Comparison of ENCODE assay signal across 25 cellular contexts in the genomic region with DNA sequence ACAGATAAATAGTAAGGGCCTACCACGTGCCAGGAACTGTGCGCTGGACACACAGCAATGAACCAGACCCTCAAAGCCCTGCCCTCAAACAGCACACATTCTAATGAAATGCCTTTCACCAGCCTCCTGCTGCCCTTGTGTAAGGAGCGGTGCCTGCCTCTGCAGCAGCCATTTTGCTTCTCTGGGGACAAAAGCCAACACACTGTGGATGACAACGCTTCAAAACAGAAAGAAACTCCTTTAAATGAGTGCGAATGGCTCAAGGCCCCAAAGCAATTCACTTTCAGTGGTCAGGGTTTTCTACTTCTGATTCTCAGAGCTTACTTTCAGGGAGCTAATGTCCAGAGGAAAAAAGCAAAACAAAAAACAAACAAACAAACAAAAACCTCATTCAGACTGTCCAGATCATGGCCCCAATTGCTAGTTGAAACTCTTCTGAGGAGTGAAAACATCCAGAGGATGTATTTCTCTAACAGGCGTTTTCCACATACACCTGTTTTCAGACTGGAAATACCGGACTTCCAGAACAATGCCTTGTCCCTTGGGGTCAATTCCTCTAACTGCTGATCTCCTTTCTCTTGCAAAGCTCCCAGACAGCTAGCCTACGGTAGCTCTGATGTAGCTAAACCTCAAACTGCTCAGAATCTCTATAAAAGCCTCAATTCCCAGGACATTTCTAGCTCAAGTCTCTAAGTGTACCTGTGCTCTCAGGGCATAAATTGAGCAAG.
DNase-seq lines count a peak whose midpoint lies in the region; ATAC-seq, FAIRE-seq and TF ChIP-seq lines count a peak whose summit lies in the region.
"Had no signal": no experiment of that assay in that cellular context is flagged by ENCODE, and none has a peak within 500 bp of the region (broad histone marks: within the 10 kb centered on the region; RNA-seq: fewer than 3 reads in every experiment).

No MANE protein-coding gene starts in this region.

- H3K4me1 Mint-ChIP-seq in T-helper 17 cell, result no peaks in the 10 kb centered on the region
- H3K4me1 Mint-ChIP-seq: activated CD4-positive, alpha-beta memory T cell treated with anti-CD3 and anti-CD28 coated beads, Interleukin-2, amount 10 ng/mL, durations not matched to agents 7 days and 5 days; activated naive CD8-positive, alpha-beta T cell treated with anti-CD3 and anti-CD28 coated beads, Interleukin-2, amount 50 U/mL, for 24 hours; nephron; stimulated activated naive CD8-positive, alpha-beta T cell treated with anti-CD3 and anti-CD28 coated beads, Interleukin-15, amount 100 ng/mL, for 72 hours had no signal

- peak; percentile 100 for FAIRE-seq in H1 (lab: Jason Lieb, UNC)
- FAIRE-seq: D721Med, islet of Langerhans had no signal

- H2AK5ac ChIP-seq in H1 (ENCODE audit: low read depth, low read length), result 0 out of 2 replicates have a peak overlapping the region, but pooled peaks have one; percentile 25

- TF ChIP-seq CTCF in H1 (IDR thresholded peaks at IDR 0.05; ENCODE audit: control extremely low read depth in 1 of 3, insufficient read depth in 1 of 3, low read depth in 1 of 3, low read length in 3 of 3), result no peak

- WGBS in H1 (ENCODE audit: extremely low coverage in 1 of 2, insufficient coverage in 1 of 2, insufficient read length in 1 of 2, insufficient replicate concordance in 2 of 2, low coverage in 1 of 2, low lambda C conversion rate in 2 of 2, missing lambda C conversion rate in 1 of 2), 2 experiments, result 49% methylated on average over 8 of the region's 8 CpGs; no CpG with 5 or more reads in 1 of the 2 experiments

- no peaks in the 10 kb centered on the region for H3K23me2 ChIP-seq in H1 (ENCODE audit: low read depth, low read length)

- peaks cover 8 to 25% (median 15%) of the 10 kb centered on the region in 4 experiments for H3K4me1 ChIP-seq in H1 (replicated peaks in 1 of 4; ENCODE audit: control insufficient read depth in 3 of 4, insufficient read depth in 4 of 4, low read length in 3 of 4)
- H3K4me1 ChIP-seq: body of pancreas, heart left ventricle, prostate gland, thyroid gland had no signal

- H3K27ac Mint-ChIP-seq in T-helper 17 cell, result no peak overlapping the region
- H3K27ac Mint-ChIP-seq: activated CD4-positive, alpha-beta memory T cell treated with anti-CD3 and anti-CD28 coated beads, Interleukin-2, amount 10 ng/mL, durations not matched to agents 7 days and 5 days; activated naive CD8-positive, alpha-beta T cell treated with anti-CD3 and anti-CD28 coated beads, Interleukin-2, amount 50 U/mL, for 24 hours; nephron; stimulated activated naive CD8-positive, alpha-beta T cell treated with anti-CD3 and anti-CD28 coated beads, Interleukin-15, amount 100 ng/mL, for 72 hours had no signal

- no peak for TF ChIP-seq POLR2A in H1 (IDR thresholded peaks at IDR 0.05; ENCODE audit: control extremely low read depth in 1 of 2, low read depth in 2 of 2, low read length in 2 of 2)

- no peak for ATAC-seq in T-helper 17 cell
- ATAC-seq: activated naive CD8-positive, alpha-beta T cell treated with anti-CD3 and anti-CD28 coated beads, Interleukin-2, amount 50 U/mL, for 24 hours; body of pancreas; heart left ventricle; left ventricle myocardium superior; stimulated activated naive CD8-positive, alpha-beta T cell treated with anti-CD3 and anti-CD28 coated beads, Interleukin-15, amount 100 ng/mL, for 72 hours had no signal

- H2BK12ac ChIP-seq in H1 (ENCODE audit: low read depth, low read length), result peak overlapping the region; percentile 91

- H3K9ac ChIP-seq in H1 (replicated peaks in 1 of 4; ENCODE audit: extremely low read depth in 1 of 4, low read depth in 3 of 4, low read length in 3 of 4), result peak overlapping the region in 2 of 4 experiments; percentile 35 to 44; a peak in 2 of 7 replicates

- H2BK120ac ChIP-seq in H1 (replicated peaks; ENCODE audit: low read depth, low read length), result peak overlapping the region; percentile 85

- H3K27me3 ChIP-seq in H1 (replicated peaks in 1 of 4; ENCODE audit: control insufficient read depth in 3 of 4, extremely low read depth in 1 of 4, insufficient read depth in 3 of 4, low read length in 3 of 4), result no peaks in the 10 kb centered on the region
- H3K27me3 ChIP-seq: body of pancreas, heart left ventricle, thyroid gland had no signal

- H3K4me3 Mint-ChIP-seq in T-helper 17 cell, result no peak overlapping the region
- H3K4me3 Mint-ChIP-seq: activated CD4-positive, alpha-beta memory T cell treated with anti-CD3 and anti-CD28 coated beads, Interleukin-2, amount 10 ng/mL, durations not matched to agents 7 days and 5 days; activated naive CD8-positive, alpha-beta T cell treated with anti-CD3 and anti-CD28 coated beads, Interleukin-2, amount 50 U/mL, for 24 hours; nephron; stimulated activated naive CD8-positive, alpha-beta T cell treated with anti-CD3 and anti-CD28 coated beads, Interleukin-15, amount 100 ng/mL, for 72 hours had no signal

- H4K20me1 ChIP-seq in H1 (replicated peaks in 1 of 2; ENCODE audit: control insufficient read depth in 1 of 2, insufficient read depth in 2 of 2, low read length in 2 of 2), result no peaks in the 10 kb centered on the region

- 0 out of 2 replicates have a peak overlapping the region, but pooled peaks have one; percentile 36 for H2BK15ac ChIP-seq in H1 (ENCODE audit: low read length)

- TF ChIP-seq RAD21 in H1 (IDR thresholded peaks at IDR 0.05 in 1 of 2, conservative IDR thresholded peaks at IDR 0.05 in 1 of 2; ENCODE audit: low read depth in 2 of 2, low read length in 2 of 2), result peak; percentile 6 to 29; a peak in 1 of 4 replicates

- H3K27ac ChIP-seq in H1 (ENCODE audit: low read depth, low read length), result peak overlapping the region; percentile 87
- H3K27ac ChIP-seq: 22Rv1, body of pancreas, heart left ventricle, prostate gland, thyroid gland had no signal

- peak overlapping the region in 1 of 4 experiments; percentile 37; a peak in 2 of 8 replicates for H3K4me3 ChIP-seq in H1 (ENCODE audit: extremely low read depth in 1 of 4, insufficient read depth in 2 of 4, low read depth in 3 of 4, low read length in 4 of 4)
- H3K4me3 ChIP-seq: body of pancreas, heart left ventricle, prostate gland, thyroid gland had no signal

- H3K79me1 ChIP-seq in H1 (ENCODE audit: low read depth, low read length), result no peaks in the 10 kb centered on the region

- H3K4ac ChIP-seq in H1 (replicated peaks; ENCODE audit: insufficient read length, low read depth, low read length), result peak overlapping the region; percentile 36

- no peaks in the 10 kb centered on the region for H3K27me3 Mint-ChIP-seq in T-helper 17 cell
- H3K27me3 Mint-ChIP-seq: activated CD4-positive, alpha-beta memory T cell treated with anti-CD3 and anti-CD28 coated beads, Interleukin-2, amount 10 ng/mL, durations not matched to agents 7 days and 5 days; stimulated activated naive CD8-positive, alpha-beta T cell treated with anti-CD3 and anti-CD28 coated beads, Interleukin-15, amount 100 ng/mL, for 72 hours had no signal

- no peaks in the 10 kb centered on the region for H3K36me3 ChIP-seq in H1 (ENCODE audit: control insufficient read depth in 2 of 4, insufficient read depth in 4 of 4, low read length in 3 of 4)
- H3K36me3 ChIP-seq: heart left ventricle, prostate gland, thyroid gland had no signal

- TF ChIP-seq EP300 in H1 (IDR thresholded peaks at IDR 0.05; ENCODE audit: borderline replicate concordance in 1 of 2, low read depth in 2 of 2, low read length in 2 of 2), result peak in 1 of 2 experiments; percentile 97; a peak in 1 of 3 replicates

- no peaks in the 10 kb centered on the region for H3K9me3 ChIP-seq in H1 (ENCODE audit: insufficient read depth in 2 of 2, low read depth in 1 of 2, low read length in 1 of 2)
- no peaks in the 10 kb centered on the region for H3K9me3 ChIP-seq in T-helper 17 cell (ENCODE audit: control insufficient read depth, low read length, poor library complexity, severe bottlenecking)
- H3K9me3 ChIP-seq: body of pancreas, prostate gland, thyroid gland had no signal

- peak overlapping the region; percentile 26; the same call in 1 of the 2 replicates for H3K18ac ChIP-seq in H1 (ENCODE audit: extremely low read depth, low read length)

- no peak overlapping the region for H3K56ac ChIP-seq in H1 (replicated peaks; ENCODE audit: insufficient read length, low read depth, low read length)

- intact Hi-C loops in posterior vena cava (cut with DNase I), result no loop called here

- H4K91ac ChIP-seq in H1 (replicated peaks; ENCODE audit: insufficient read length, low read length), result peak overlapping the region; percentile 92

- H2BK5ac ChIP-seq in H1 (ENCODE audit: low read depth, low read length), result peak overlapping the region; percentile 86; the same call in 1 of the 2 replicates

- CTCF ChIA-PET in H1 (lab: Charles Lee; ENCODE audit: partially characterized antibody), result interaction anchor here (1.5 to 3.8 kb wide), 2 partner anchors 15 to 20 kb away, joined by 4 to 16 read pairs; no protein-coding TSS in a partner anchor

- H4K5ac ChIP-seq in H1 (ENCODE audit: insufficient read length, low read depth, low read length), result peak overlapping the region; percentile 20

- H3K36me3 Mint-ChIP-seq in T-helper 17 cell (ENCODE audit: low read depth), result no peaks in the 10 kb centered on the region

- peak overlapping the region; percentile 54; the same call in 1 of the 2 replicates for H2AFZ ChIP-seq in H1 (ENCODE audit: low read length)

- DNase-seq in NCI-H748 (lab: John Stamatoyannopoulos, UW; ENCODE audit: unreplicated experiment) (peak; percentile 67), NCI-H748 treated with DMSO at 0.1 percent for 48 hours (lab: John Stamatoyannopoulos, UW) (no peak), H1 (ENCODE audit: low read depth in 1 of 2, low spot score in 2 of 2) (peak; percentile 34 to 54), islet precursor cell (peak; percentile 76), T-helper 17 cell (no peak), posterior vena cava (ENCODE audit: low spot score) (no peak), HPDE6-E6E7 (ENCODE audit: extremely low spot score) (no peak), retina (no peak)
- DNase-seq: activated CD4-positive, alpha-beta memory T cell treated with anti-CD3 and anti-CD28 coated beads, Interleukin-2, amount 10 ng/mL, durations not matched to agents 7 days and 5 days; activated effector memory CD4-positive, alpha-beta T cell treated with Interleukin-2 at 50 U/mL for 16 hours; activated naive CD8-positive, alpha-beta T cell treated with anti-CD3 and anti-CD28 coated beads, Interleukin-2, amount 50 U/mL, for 24 hours; body of pancreas; cerebellar nuclear complex; heart left ventricle; left ventricle myocardium superior; NCI-H1048; NCI-H2029 treated with DMSO at 0.1 percent for 48 hours; SHP77; stimulated activated naive CD8-positive, alpha-beta T cell treated with anti-CD3 and anti-CD28 coated beads, Interleukin-15, amount 100 ng/mL, for 72 hours; thyroid gland had no signal

- H4K8ac ChIP-seq in H1 (ENCODE audit: extremely low read depth, insufficient read depth, low read length), result no peak overlapping the region

- no peak overlapping the region for H3K23ac ChIP-seq in H1 (ENCODE audit: insufficient read length)

- H2BK20ac ChIP-seq in H1 (ENCODE audit: low read length), result peak overlapping the region; percentile 55

- H3K14ac ChIP-seq in H1 (ENCODE audit: insufficient read length), result no peak overlapping the region

- POLR2A ChIA-PET in H1 (lab: Charles Lee; ENCODE audit: partially characterized antibody), result interaction anchor here (0.7 to 1.2 kb wide), 3 partner anchors 9 to 68 kb away, joined by 3 to 4 read pairs (median 3); no protein-coding TSS in a partner anchor

- H3K79me2 ChIP-seq in H1 (ENCODE audit: control insufficient read depth in 1 of 2, insufficient read depth in 2 of 2, low read length in 2 of 2), result no peaks in the 10 kb centered on the region

- H3K4me2 ChIP-seq in H1 (ENCODE audit: insufficient read depth in 1 of 2, low read depth in 2 of 2, low read length in 2 of 2), result peak overlapping the region; percentile 43 to 61

Comparison
In these comparisons a context has a peak if more than half of its experiments do, and no peak if none do; other contexts are left out.
1. DNase-seq: peak in NCI-H748 (single experiment), H1 (2 of 2) and islet precursor cell (single experiment); none in NCI-H748 treated with DMSO at 0.1 percent for 48 hours (single experiment), T-helper 17 cell (0 of 3), posterior vena cava (single experiment), HPDE6-E6E7 (single experiment) and retina (single experiment).